18 cellular contexts compared by ENCODE assay signal in genomic region chr5:68367717-68368116, GRCh38.
"Had no signal": no experiment of that assay in that cellular context is flagged by ENCODE, and none has a peak within 500 bp of the region (broad histone marks: within the 10 kb centered on the region; RNA-seq: fewer than 3 reads in every experiment).

No MANE protein-coding gene starts in this region.

- DNase-seq: cortex of kidney; dorsolateral prefrontal cortex; effector CD8-positive, alpha-beta T cell; gastrocnemius medialis; heart right ventricle; hypothalamus; islet precursor cell; mucosa of descending colon; naive thymus-derived CD8-positive, alpha-beta T cell; occipital lobe; right lobe of liver; stimulated activated CD4-positive, alpha-beta T cell treated with anti-CD3 and anti-CD28 coated beads, Interleukin-2, amount 100 ng/mL, for 24 hours; stimulated activated CD4-positive, alpha-beta T cell treated with anti-CD3 and anti-CD28 coated beads, Interleukin-4, amount 100 ng/mL, for 4 hours; stimulated activated naive B cell treated with anti-CD40 and anti-IgM and Interleukin-4, amounts not matched to agents 10 μg/mL and 1 μg/mL and 100 μg/mL, for 72 hours; trophoblast cell had no signal

- H3K4me3 Mint-ChIP-seq: stimulated activated naive B cell treated with anti-CD40 and anti-IgM and Interleukin-4, amounts not matched to agents 10 μg/mL and 1 μg/mL and 100 μg/mL, for 72 hours had no signal

- H3K27ac Mint-ChIP-seq: stimulated activated naive B cell treated with anti-CD40 and anti-IgM and Interleukin-4, amounts not matched to agents 10 μg/mL and 1 μg/mL and 100 μg/mL, for 72 hours had no signal

- H3K27ac ChIP-seq: dorsolateral prefrontal cortex, gastrocnemius medialis, heart right ventricle, parathyroid adenoma, prostate gland, right lobe of liver had no signal

- H3K9ac ChIP-seq: parathyroid adenoma had no signal

- H3K27me3 ChIP-seq: dorsolateral prefrontal cortex, gastrocnemius medialis, heart right ventricle, right lobe of liver had no signal

- H3K9me3 ChIP-seq: gastrocnemius medialis, mucosa of descending colon, prostate gland, right lobe of liver had no signal

- H3K27me3 Mint-ChIP-seq: stimulated activated naive B cell treated with anti-CD40 and anti-IgM and Interleukin-4, amounts not matched to agents 10 μg/mL and 1 μg/mL and 100 μg/mL, for 72 hours had no signal

- ATAC-seq: gastrocnemius medialis; heart right ventricle; left lobe of liver; mucosa of descending colon; naive thymus-derived CD8-positive, alpha-beta T cell; stimulated activated naive B cell treated with anti-CD40 and anti-IgM and Interleukin-4, amounts not matched to agents 10 μg/mL and 1 μg/mL and 100 μg/mL, for 72 hours had no signal

- H3K4me1 ChIP-seq: gastrocnemius medialis, prostate gland, right lobe of liver had no signal

- H3K36me3 ChIP-seq: gastrocnemius medialis, heart right ventricle, prostate gland, right lobe of liver had no signal

- H3K79me2 ChIP-seq: parathyroid adenoma had no signal

- H3K4me3 ChIP-seq: dorsolateral prefrontal cortex, gastrocnemius medialis, heart right ventricle, mucosa of descending colon, prostate gland, right lobe of liver had no signal
